Comparison of ENCODE assay signal across 8 cellular contexts in the genomic region with DNA sequence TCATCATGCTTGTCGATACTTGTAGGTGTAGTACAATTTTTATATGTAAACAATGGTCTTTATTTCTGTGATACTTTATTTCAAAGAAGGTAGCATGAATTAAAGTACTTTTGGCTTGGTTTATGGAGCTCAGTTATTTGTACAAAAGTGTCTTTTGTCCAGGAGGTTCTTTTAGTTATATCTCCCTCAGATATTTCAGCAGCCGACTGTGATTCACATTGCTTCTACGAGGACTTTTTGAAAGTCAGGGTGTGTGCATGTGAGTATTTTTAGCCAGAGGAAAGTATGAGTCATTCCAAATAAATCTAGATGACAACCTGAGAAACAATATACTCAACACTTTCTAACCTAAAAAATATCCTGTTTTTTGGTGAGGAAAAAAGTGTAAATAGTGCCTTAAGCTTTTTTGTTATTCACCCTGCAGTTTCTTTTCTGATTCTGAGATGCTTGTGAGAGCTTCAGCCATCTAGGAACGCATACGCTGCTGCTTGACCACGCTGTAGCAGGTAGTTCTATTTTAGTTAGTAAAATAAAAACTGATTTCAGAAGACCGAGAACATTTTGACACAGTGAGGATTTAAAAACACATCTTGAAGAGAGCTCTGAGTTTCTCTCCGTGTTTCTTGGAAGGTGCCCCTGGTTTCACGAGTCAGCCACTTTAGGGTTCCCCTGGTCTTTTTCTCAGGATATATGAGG. TPM values are rescaled to one million over a fixed set of nuclear protein-coding genes. Genes with fewer than 3 reads are reported as not detected.
DNase-seq lines count a peak whose midpoint lies in the region; ATAC-seq and TF ChIP-seq lines count a peak whose summit lies in the region.

No MANE protein-coding gene starts in this region.

- TF ChIP-seq CTCF in epithelial cell of proximal tubule (conservative IDR thresholded peaks at IDR 0.05; ENCODE audit: low read depth, low read length): no peak

- H3K4me3 ChIP-seq in BLaER1 (no peak overlapping the region), epithelial cell of proximal tubule (ENCODE audit: low read depth, low read length) (peak overlapping the region; percentile 9)

- peaks cover 6% of the 10 kb centered on the region for H3K36me3 Mint-ChIP-seq in T-helper 2 cell treated with Interferon-gamma antibody and Interleukin-4, amounts not matched to agents 5 μg/mL and 100 μg/mL, for 36 hours (ENCODE audit: low read depth)
- H3K36me3 Mint-ChIP-seq in natural killer cell treated with Interleukin-12 subunit alpha and Interleukin-12 subunit beta and Interleukin-15 and Interleukin-18, amount 100 ng/mL, for 72 hours: peaks cover 4% of the 10 kb centered on the region

- H3K9me3 ChIP-seq in BLaER1: no peaks in the 10 kb centered on the region

- H3K4me1 Mint-ChIP-seq in T-helper 2 cell treated with Interferon-gamma antibody and Interleukin-4, amounts not matched to agents 5 μg/mL and 100 μg/mL, for 36 hours (ENCODE audit: low read depth): peaks cover 30% of the 10 kb centered on the region
- peaks cover 28 to 34% of the 10 kb centered on the region in 2 donors for H3K4me1 Mint-ChIP-seq in natural killer cell treated with Interleukin-12 subunit alpha and Interleukin-12 subunit beta and Interleukin-15 and Interleukin-18, amount 100 ng/mL, for 72 hours (ENCODE audit: low read depth in 2 of 2)

- peak overlapping the region; percentile 93 for H3K27ac Mint-ChIP-seq in T-helper 2 cell treated with Interferon-gamma antibody and Interleukin-4, amounts not matched to agents 5 μg/mL and 100 μg/mL, for 36 hours
- peak overlapping the region; percentile 53 to 82 for H3K27ac Mint-ChIP-seq in natural killer cell treated with Interleukin-12 subunit alpha and Interleukin-12 subunit beta and Interleukin-15 and Interleukin-18, amount 100 ng/mL, for 72 hours

- no peak overlapping the region for H3K27ac ChIP-seq in BLaER1

- no peaks in the 10 kb centered on the region for H3K27me3 ChIP-seq in BLaER1

- ATAC-seq in GM19023 (IDR thresholded peaks at IDR 0.05; ENCODE audit: unreplicated experiment) (peak; percentile 47), HG03354 (IDR thresholded peaks at IDR 0.05; ENCODE audit: poor library complexity, severe bottlenecking, unreplicated experiment) (peak; percentile 73)
- peak; percentile 50 to 68 for ATAC-seq in natural killer cell treated with Interleukin-12 subunit alpha and Interleukin-12 subunit beta and Interleukin-15 and Interleukin-18, amount 100 ng/mL, for 72 hours

- H3K27me3 Mint-ChIP-seq in T-helper 2 cell treated with Interferon-gamma antibody and Interleukin-4, amounts not matched to agents 5 μg/mL and 100 μg/mL, for 36 hours (ENCODE audit: low read depth): no peaks in the 10 kb centered on the region
- H3K27me3 Mint-ChIP-seq in natural killer cell treated with Interleukin-12 subunit alpha and Interleukin-12 subunit beta and Interleukin-15 and Interleukin-18, amount 100 ng/mL, for 72 hours: no peaks in the 10 kb centered on the region

- H3K9ac ChIP-seq in BLaER1: peak overlapping the region; percentile 8; the same call in 1 of the 2 replicates

- peaks cover 55% of the 10 kb centered on the region for H3K36me3 ChIP-seq in BLaER1

- peaks cover 71% of the 10 kb centered on the region for H3K4me1 ChIP-seq in BLaER1

- peaks cover 100% of the 10 kb centered on the region for H4K20me1 ChIP-seq in BLaER1

- peak overlapping the region; percentile 61 for H3K4me2 ChIP-seq in BLaER1

- peak overlapping the region; percentile 82 for H3K4me3 Mint-ChIP-seq in T-helper 2 cell treated with Interferon-gamma antibody and Interleukin-4, amounts not matched to agents 5 μg/mL and 100 μg/mL, for 36 hours
- H3K4me3 Mint-ChIP-seq in natural killer cell treated with Interleukin-12 subunit alpha and Interleukin-12 subunit beta and Interleukin-15 and Interleukin-18, amount 100 ng/mL, for 72 hours: peak overlapping the region; percentile 53

- H3K9me3 Mint-ChIP-seq in T-helper 2 cell treated with Interferon-gamma antibody and Interleukin-4, amounts not matched to agents 5 μg/mL and 100 μg/mL, for 36 hours: no peaks in the 10 kb centered on the region
- no peaks in the 10 kb centered on the region for H3K9me3 Mint-ChIP-seq in natural killer cell treated with Interleukin-12 subunit alpha and Interleukin-12 subunit beta and Interleukin-15 and Interleukin-18, amount 100 ng/mL, for 72 hours

- DNase-seq in T-helper 2 cell treated with Interferon-gamma antibody and Interleukin-4, amounts not matched to agents 5 μg/mL and 100 μg/mL, for 36 hours (ENCODE audit: low spot score): peak; percentile 41
- DNase-seq in epithelial cell of proximal tubule (ENCODE audit: low read depth): peak; percentile 82
- no peak for DNase-seq in natural killer cell treated with Interleukin-12 subunit alpha and Interleukin-12 subunit beta and Interleukin-15 and Interleukin-18, amount 100 ng/mL, for 72 hours (ENCODE audit: low spot score)
- DNase-seq in midbrain (lab: John Stamatoyannopoulos, UW): no peak
- DNase-seq in NCI-H2196 treated with DMSO at 0.1 percent for 48 hours (lab: John Stamatoyannopoulos, UW; ENCODE audit: unreplicated experiment): no peak

RNA-seq across cellular contexts. Expression of gene SUN1, which starts 0.5 kb away (rescaled TPM):
- 117 and 270 TPM in 2 replicates for total RNA-seq in epithelial cell of proximal tubule
- total RNA-seq in natural killer cell treated with Interleukin-12 subunit alpha and Interleukin-12 subunit beta and Interleukin-15 and Interleukin-18, amount 100 ng/mL, for 72 hours: 10 to 100 TPM; 34.3 to 50.4 TPM

RNA-seq across cellular contexts. Expression of gene GET4, which starts 44.6 kb away (rescaled TPM):
- 32.6 and 42.2 TPM in 2 replicates for total RNA-seq in epithelial cell of proximal tubule
- 10 to 100 TPM; 42.8 to 44.5 TPM for total RNA-seq in natural killer cell treated with Interleukin-12 subunit alpha and Interleukin-12 subunit beta and Interleukin-15 and Interleukin-18, amount 100 ng/mL, for 72 hours

Comparison
In these comparisons a context has a peak if more than half of its experiments do, and no peak if none do; other contexts are left out.
1. DNase-seq: peak in T-helper 2 cell treated with Interferon-gamma antibody and Interleukin-4, amounts not matched to agents 5 μg/mL and 100 μg/mL, for 36 hours (single experiment) and epithelial cell of proximal tubule (single experiment); none in natural killer cell treated with Interleukin-12 subunit alpha and Interleukin-12 subunit beta and Interleukin-15 and Interleukin-18, amount 100 ng/mL, for 72 hours (single experiment), midbrain (single experiment) and NCI-H2196 treated with DMSO at 0.1 percent for 48 hours (single experiment).
2. Peak in every context shown above with its lines, with median percentiles within 50 percentile points of each other: ATAC-seq.